9 cellular contexts compared by ENCODE assay signal in genomic region chr10:90920986-90921643, GRCh38. TPM values are rescaled to one million over a fixed set of nuclear protein-coding genes. Genes with fewer than 3 reads are reported as not detected.
DNase-seq lines count a peak whose midpoint lies in the region; ATAC-seq and TF ChIP-seq lines count a peak whose summit lies in the region.
"Had no signal": no experiment of that assay in that cellular context is flagged by ENCODE, and none has a peak within 500 bp of the region (broad histone marks: within the 10 kb centered on the region; RNA-seq: fewer than 3 reads in every experiment).

ANKRD1 (minus strand) TSS chr10:90921087; CDS start chr10:90921027, 60 bp downstream.

- no peaks in the 10 kb centered on the region for H3K27me3 Mint-ChIP-seq in osteocyte (ENCODE audit: unreplicated experiment)
- peaks cover 0 to 55% (median 22%) of the 10 kb centered on the region in 5 donors for H3K27me3 Mint-ChIP-seq in naive thymus-derived CD4-positive, alpha-beta T cell

- TF ChIP-seq CTCF in osteocyte (IDR thresholded peaks at IDR 0.05): no peak

- H3K27me3 ChIP-seq in naive thymus-derived CD4-positive, alpha-beta T cell (ENCODE audit: control insufficient read depth in 2 of 2, insufficient read depth in 2 of 2, low read length in 2 of 2): no peaks in the 10 kb centered on the region

- H3K4me1 ChIP-seq in ES-I3 (ENCODE audit: insufficient read depth, low read length): peaks cover 22% of the 10 kb centered on the region
- no peaks in the 10 kb centered on the region for H3K4me1 ChIP-seq in naive thymus-derived CD4-positive, alpha-beta T cell (ENCODE audit: control insufficient read depth in 2 of 2, insufficient read depth in 2 of 2, low read length in 2 of 2)

- H3K4me3 Mint-ChIP-seq in osteocyte (ENCODE audit: unreplicated experiment): peak within 1 kb of the TSS; percentile 55
- H3K4me3 Mint-ChIP-seq in naive thymus-derived CD4-positive, alpha-beta T cell: no peak within 1 kb of the TSS

- no peaks in the 10 kb centered on the region for H3K9me3 Mint-ChIP-seq in osteocyte (ENCODE audit: unreplicated experiment)
- H3K9me3 Mint-ChIP-seq in naive thymus-derived CD4-positive, alpha-beta T cell: no peaks in the 10 kb centered on the region

- H3K27ac Mint-ChIP-seq in osteocyte (ENCODE audit: unreplicated experiment): peak within 1 kb of the TSS; percentile 76
- no peak within 1 kb of the TSS for H3K27ac Mint-ChIP-seq in naive thymus-derived CD4-positive, alpha-beta T cell

- H3K4me3 ChIP-seq in naive thymus-derived CD4-positive, alpha-beta T cell (ENCODE audit: low read length): no peak within 1 kb of the TSS

- ATAC-seq in naive thymus-derived CD4-positive, alpha-beta T cell: no peak
- ATAC-seq in HG02610 (IDR thresholded peaks at IDR 0.05; ENCODE audit: unreplicated experiment) (no peak), HG02981 (IDR thresholded peaks at IDR 0.05; ENCODE audit: unreplicated experiment) (no peak)

- CTCF ChIA-PET in naive thymus-derived CD4-positive, alpha-beta T cell (lab: Charles Lee): interaction anchor here (1.0 kb wide), 1 partner anchor 241 kb away, joined by 3 read pairs; no protein-coding TSS in a partner anchor

- H3K9ac ChIP-seq in ES-I3 (ENCODE audit: low read depth, low read length): peak within 1 kb of the TSS; percentile 4; the same call in 1 of the 2 replicates

- no peak within 1 kb of the TSS for H3K27ac ChIP-seq in naive thymus-derived CD4-positive, alpha-beta T cell (ENCODE audit: low read depth, low read length)

- POLR2A ChIA-PET in naive thymus-derived CD4-positive, alpha-beta T cell (lab: Charles Lee): no interaction called here

- H3K36me3 Mint-ChIP-seq in osteocyte (ENCODE audit: unreplicated experiment): no peaks in the 10 kb centered on the region
- H3K36me3 Mint-ChIP-seq in naive thymus-derived CD4-positive, alpha-beta T cell: no peaks in the 10 kb centered on the region

- H3K4me1 Mint-ChIP-seq in osteocyte (ENCODE audit: unreplicated experiment): peaks cover 36% of the 10 kb centered on the region
- H3K4me1 Mint-ChIP-seq in naive thymus-derived CD4-positive, alpha-beta T cell: peaks cover 0 to 1% (median 0%) of the 10 kb centered on the region in 7 donors

- DNase-seq in RPMI7951 (ENCODE audit: low read depth) (peak; percentile 86), fibroblast of the conjunctiva (ENCODE audit: low read depth) (peak; percentile 28), osteocyte (ENCODE audit: extremely low spot score, unreplicated experiment) (no peak)
- no peak for DNase-seq in naive thymus-derived CD4-positive, alpha-beta T cell
- no peak for DNase-seq in activated CD8-positive, alpha-beta memory T cell treated with anti-CD3 and anti-CD28 coated beads, Interleukin-2, amount 50 U/mL, for 4 hours
- DNase-seq: NCI-H526 had no signal

- intact Hi-C loops in naive thymus-derived CD4-positive, alpha-beta T cell (cut with micrococcal nuclease): no loop called here

- H3K9me3 ChIP-seq in ES-I3 (ENCODE audit: control insufficient read depth, insufficient read depth, low read length): no peaks in the 10 kb centered on the region
- H3K9me3 ChIP-seq in naive thymus-derived CD4-positive, alpha-beta T cell (ENCODE audit: control insufficient read depth in 2 of 3, low read length in 3 of 3): no peaks in the 10 kb centered on the region

- H3K36me3 ChIP-seq in ES-I3 (ENCODE audit: insufficient read depth, low read length): no peaks in the 10 kb centered on the region
- H3K36me3 ChIP-seq in naive thymus-derived CD4-positive, alpha-beta T cell (ENCODE audit: control insufficient read depth in 2 of 3, insufficient read depth in 3 of 3, low read length in 3 of 3): no peaks in the 10 kb centered on the region

RNA-seq across cellular contexts. Expression of gene ANKRD1, which starts in this region (rescaled TPM):
- 0.29 and 0.36 TPM in 2 replicates for total RNA-seq in RPMI7951 (2014; rRNA removed; shearing (Covaris generic))
- 4.9 and 5.8 TPM in 2 replicates for total RNA-seq in osteocyte
- total RNA-seq in naive thymus-derived CD4-positive, alpha-beta T cell: not detected
- polyA plus RNA-seq in naive thymus-derived CD4-positive, alpha-beta T cell: not detected

Comparison
In these comparisons a context has a peak if more than half of its experiments do, and no peak if none do; other contexts are left out.
1. Peak in DNase-seq in RPMI7951; RNA of the gene not detected or under 1 TPM.